ENCODE assay signal across 6 cellular contexts in genomic region chr12:57765698-57766463, GRCh38. TPM values are rescaled to one million over a fixed set of nuclear protein-coding genes. Genes with fewer than 3 reads are reported as not detected.
DNase-seq lines count a peak whose midpoint lies in the region; ATAC-seq, FAIRE-seq and TF ChIP-seq lines count a peak whose summit lies in the region.

No MANE protein-coding gene starts in this region.

- CTCF ChIA-PET in CD4-positive, alpha-beta T cell (lab: Charles Lee) = interaction anchor here (0.5 to 2.8 kb wide), 3 partner anchors 9 to 108 kb away, joined by 4 to 18 read pairs (median 5); partner anchors contain the start of gene TSFM

- POLR2A ChIA-PET in CD4-positive, alpha-beta T cell (lab: Charles Lee) = interaction anchor here (1.4 to 2.8 kb wide), 3 partner anchors 10 to 21 kb away, joined by 4 to 14 read pairs (median 11); partner anchors contain the start of genes TSFM and TSPAN31

- intact Hi-C loops in CD4-positive, alpha-beta T cell (cut with DNase I, micrococcal nuclease) = loop anchor here in 1 of 2 experiments (1.0 kb wide), 1 partner anchor 10 kb away; no protein-coding TSS in a partner anchor
- intact Hi-C loops in left colon (cut with DNase I, micrococcal nuclease) = no loop called here

- no peaks in the 10 kb centered on the region for H3K9me3 Mint-ChIP-seq in CD4-positive, alpha-beta T cell

- H3K4me3 Mint-ChIP-seq in CD4-positive, alpha-beta T cell = peak overlapping the region; percentile 86
- H3K4me3 Mint-ChIP-seq in T-helper 17 cell = peak overlapping the region; percentile 92

- no peak overlapping the region for H3K27ac ChIP-seq in CD4-positive, alpha-beta T cell (ENCODE audit: low read depth, low read length)

- no peaks in the 10 kb centered on the region for H3K9me3 ChIP-seq in CD4-positive, alpha-beta T cell (ENCODE audit: control insufficient read depth, low read length)
- no peaks in the 10 kb centered on the region for H3K9me3 ChIP-seq in T-helper 17 cell (ENCODE audit: control insufficient read depth, low read length, poor library complexity, severe bottlenecking)

- H3K27ac Mint-ChIP-seq in CD4-positive, alpha-beta T cell = no peak overlapping the region
- peak overlapping the region; percentile 75 for H3K27ac Mint-ChIP-seq in T-helper 17 cell

- H3K27me3 ChIP-seq in CD4-positive, alpha-beta T cell (ENCODE audit: control insufficient read depth, insufficient read depth, low read length) = peaks cover 31% of the 10 kb centered on the region

- peaks cover 38% of the 10 kb centered on the region for H3K4me1 Mint-ChIP-seq in CD4-positive, alpha-beta T cell (ENCODE audit: low read depth)
- H3K4me1 Mint-ChIP-seq in T-helper 17 cell = peaks cover 33% of the 10 kb centered on the region

- H3K36me3 Mint-ChIP-seq in CD4-positive, alpha-beta T cell (ENCODE audit: low read depth) = peaks cover 17% of the 10 kb centered on the region
- H3K36me3 Mint-ChIP-seq in T-helper 17 cell (ENCODE audit: low read depth) = peaks cover 3% of the 10 kb centered on the region

- no peak for TF ChIP-seq CTCF in CD4-positive, alpha-beta T cell (IDR thresholded peaks at IDR 0.05)

- ATAC-seq in CD4-positive, alpha-beta T cell (ENCODE audit: poor library complexity) = peak; percentile 18
- ATAC-seq in T-helper 17 cell = peak; percentile 21
- peak; percentile 45 for ATAC-seq in left colon

- no peak for DNase-seq in CD4-positive, alpha-beta T cell
- no peak for DNase-seq in T-helper 17 cell
- peak in 1 of 2 donors; percentile 41 for DNase-seq in left colon
- no peak for DNase-seq in GM12891 (ENCODE audit: insufficient read length, low spot score)
- DNase-seq in NCI-H446 (lab: John Stamatoyannopoulos, UW) = no peak
- DNase-seq in inferior parietal cortex (ENCODE audit: extremely low spot score) = no peak

- peaks cover 35% of the 10 kb centered on the region for H3K27me3 Mint-ChIP-seq in CD4-positive, alpha-beta T cell
- H3K27me3 Mint-ChIP-seq in T-helper 17 cell = peaks cover 19% of the 10 kb centered on the region

- no peak for FAIRE-seq in GM12891 (lab: Jason Lieb, UNC)

- TF ChIP-seq POLR2A in GM12891 (IDR thresholded peaks at IDR 0.05; ENCODE audit: low read depth, low read length) = no peak

TF ChIP-seq in GM12891, 5 proteins besides CTCF, POLR2A, EP300 and RAD21:
- TF ChIP-seq POLR2AphosphoS5 (IDR thresholded peaks at IDR 0.05; ENCODE audit: low read depth, low read length) (no peak), PAX5 (IDR thresholded peaks at IDR 0.05; ENCODE audit: insufficient read depth, low read length, severe bottlenecking) (no peak), TAF1 (IDR thresholded peaks at IDR 0.05; ENCODE audit: low read depth, low read length) (no peak), SPI1 (IDR thresholded peaks at IDR 0.05; ENCODE audit: low read depth, low read length) (no peak), POU2F2 (IDR thresholded peaks at IDR 0.05; ENCODE audit: low read depth, low read length) (no peak)

RNA-seq across cellular contexts. Expression of gene CYP27B1, which starts 1.0 kb away (rescaled TPM):
- 1 to 10 TPM; 1.0 to 1.4 TPM for total RNA-seq in CD4-positive, alpha-beta T cell
- total RNA-seq in T-helper 17 cell (1 to 10 TPM; 1.4 to 1.7 TPM), left colon (1 to 10 TPM in 1 of 2 donors, under 1 TPM in 1; 0.87 to 1.7 TPM)
- polyA plus RNA-seq in GM12891 (2012; ENCODE audit: low read depth, missing spikeins) = 0.85 TPM

RNA-seq across cellular contexts. Expression of gene METTL1, which starts 6.0 kb away (rescaled TPM):
- 10 to 100 TPM in 1 of 2 experiments, 1 to 10 TPM in 1; 9.3 to 12.0 TPM for total RNA-seq in CD4-positive, alpha-beta T cell
- total RNA-seq in T-helper 17 cell (10 to 100 TPM; 15.0 to 20.9 TPM), left colon (10 to 100 TPM in 1 of 2 donors, 1 to 10 TPM in 1; 9.3 to 11.6 TPM)
- polyA plus RNA-seq in GM12891 (2012; ENCODE audit: low read depth, missing spikeins) = 21.1 TPM

RNA-seq across cellular contexts. Expression of gene EEF1AKMT3, which starts 6.5 kb away (rescaled TPM):
- total RNA-seq in CD4-positive, alpha-beta T cell = 1 to 10 TPM; 1.1 to 1.4 TPM
- total RNA-seq in T-helper 17 cell = 1 to 10 TPM; 4.0 to 6.6 TPM
- 1 to 10 TPM; 4.8 to 6.8 TPM for total RNA-seq in left colon
- polyA plus RNA-seq in GM12891 (2012; ENCODE audit: low read depth, missing spikeins) = 2.0 TPM

RNA-seq across cellular contexts. Expression of gene MARCHF9, which starts 11.0 kb away (rescaled TPM):
- total RNA-seq in CD4-positive, alpha-beta T cell = 10 to 100 TPM; 39.9 to 40.8 TPM
- total RNA-seq in T-helper 17 cell (10 to 100 TPM; 45.3 to 62.4 TPM), left colon (10 to 100 TPM; 12.2 to 13.1 TPM)
- 6.8 TPM for polyA plus RNA-seq in GM12891 (2012; ENCODE audit: low read depth, missing spikeins)

RNA-seq across cellular contexts. Expression of gene CDK4, which starts 13.8 kb away (rescaled TPM):
- total RNA-seq in CD4-positive, alpha-beta T cell = 10 to 100 TPM in 1 of 2 experiments, 1 to 10 TPM in 1; 8.7 to 10.8 TPM
- total RNA-seq in T-helper 17 cell = 10 to 100 TPM; 20.8 to 21.3 TPM
- total RNA-seq in left colon = 10 to 100 TPM; 38.4 to 46.0 TPM
- 100 TPM for polyA plus RNA-seq in GM12891 (2012; ENCODE audit: low read depth, missing spikeins)
